In genomic region chr15:80679805-80680175, GRCh38 we compare ENCODE assay signal across 25 cellular contexts. TPM values are rescaled to one million over a fixed set of nuclear protein-coding genes. Genes with fewer than 3 reads are reported as not detected.
DNase-seq lines count a peak whose midpoint lies in the region; ATAC-seq, FAIRE-seq and TF ChIP-seq lines count a peak whose summit lies in the region.
"Had no signal": no experiment of that assay in that cellular context is flagged by ENCODE, and none has a peak within 500 bp of the region (broad histone marks: within the 10 kb centered on the region; RNA-seq: fewer than 3 reads in every experiment).

No MANE protein-coding gene starts in this region.

- peaks cover 3% of the 10 kb centered on the region for H3K4me1 Mint-ChIP-seq in activated naive CD8-positive, alpha-beta T cell treated with anti-CD3 and anti-CD28 coated beads, Interleukin-2, amount 50 U/mL, for 24 hours

- H3K4me1 ChIP-seq in RWPE2 (ENCODE audit: insufficient read depth, poor library complexity, severe bottlenecking) (peaks cover 17% of the 10 kb centered on the region), foreskin keratinocyte (peaks cover 10% of the 10 kb centered on the region), small intestine (ENCODE audit: control insufficient read depth in 2 of 2, insufficient read depth in 1 of 2, low read depth in 1 of 2, low read length in 1 of 2) (peaks cover 2 to 4% of the 10 kb centered on the region in 2 donors)
- H3K4me1 ChIP-seq: uterus had no signal

- H3K4me3 ChIP-seq in RWPE2 (ENCODE audit: severe bottlenecking): no peak overlapping the region
- H3K4me3 ChIP-seq in small intestine (ENCODE audit: low read depth in 1 of 2, low read length in 2 of 2): no peak overlapping the region
- H3K4me3 ChIP-seq: BLaER1, skin epidermis, uterus had no signal

- H3K4me3 Mint-ChIP-seq in activated naive CD8-positive, alpha-beta T cell treated with anti-CD3 and anti-CD28 coated beads, Interleukin-2, amount 50 U/mL, for 24 hours: no peak overlapping the region
- H3K4me3 Mint-ChIP-seq: activated naive CD4-positive, alpha-beta T cell treated with anti-CD3 and anti-CD28 coated beads, Interleukin-2, amount 10 ng/mL, durations not matched to agents 7 days and 5 days; dendritic cell treated with granulocyte-macrophage colony-stimulating factor and Interleukin-4, amounts not matched to agents 40 ng/mL and 50 ng/mL, for 4 days; naive thymus-derived CD4-positive, alpha-beta T cell had no signal

- peaks cover 4% of the 10 kb centered on the region for H3K9me3 Mint-ChIP-seq in activated naive CD8-positive, alpha-beta T cell treated with anti-CD3 and anti-CD28 coated beads, Interleukin-2, amount 50 U/mL, for 24 hours
- H3K9me3 Mint-ChIP-seq: activated naive CD4-positive, alpha-beta T cell treated with anti-CD3 and anti-CD28 coated beads, Interleukin-2, amount 10 ng/mL, durations not matched to agents 7 days and 5 days had no signal

- DNase-seq in DMS53 treated with DMSO at 0.1 percent for 48 hours (lab: John Stamatoyannopoulos, UW; ENCODE audit: unreplicated experiment): peak; percentile 19
- no peak for DNase-seq in RWPE2 (ENCODE audit: low spot score)
- DNase-seq in foreskin keratinocyte: no peak
- peak; percentile 85 for DNase-seq in small intestine
- no peak for DNase-seq in activated naive CD8-positive, alpha-beta T cell treated with anti-CD3 and anti-CD28 coated beads, Interleukin-2, amount 50 U/mL, for 24 hours
- DNase-seq in NCI-H2107 (lab: John Stamatoyannopoulos, UW): no peak
- DNase-seq: ACHN; activated naive CD4-positive, alpha-beta T cell treated with anti-CD3 and anti-CD28 coated beads, Interleukin-2, amount 10 ng/mL, durations not matched to agents 7 days and 5 days; GOT3; head of caudate nucleus; KBM-7; naive thymus-derived CD4-positive, alpha-beta T cell; NCI-H1436 treated with DMSO at 0.1 percent for 48 hours; NCI-H526; occipital lobe; RPMI8226; SK-N-SH; uterus; WERI-Rb-1 had no signal

- ATAC-seq in RWPE2 (ENCODE audit: low read depth) (peak; percentile 37), foreskin keratinocyte (peak; percentile 53), GM19397 (IDR thresholded peaks at IDR 0.05; ENCODE audit: unreplicated experiment) (no peak), GM19467 (IDR thresholded peaks at IDR 0.05; ENCODE audit: unreplicated experiment) (no peak)
- no peak for ATAC-seq in activated naive CD8-positive, alpha-beta T cell treated with anti-CD3 and anti-CD28 coated beads, Interleukin-2, amount 50 U/mL, for 24 hours
- ATAC-seq: naive thymus-derived CD4-positive, alpha-beta T cell had no signal

- no peaks in the 10 kb centered on the region for H3K27me3 ChIP-seq in RWPE2 (ENCODE audit: insufficient read depth, poor library complexity, severe bottlenecking)
- no peaks in the 10 kb centered on the region for H3K27me3 ChIP-seq in foreskin keratinocyte
- H3K27me3 ChIP-seq in small intestine (ENCODE audit: control insufficient read depth in 2 of 2, insufficient read depth in 2 of 2, low read length in 2 of 2): peaks cover 0 to 1% of the 10 kb centered on the region in 2 donors
- H3K27me3 ChIP-seq: BLaER1, uterus had no signal

- no peaks in the 10 kb centered on the region for H3K36me3 Mint-ChIP-seq in activated naive CD8-positive, alpha-beta T cell treated with anti-CD3 and anti-CD28 coated beads, Interleukin-2, amount 50 U/mL, for 24 hours (ENCODE audit: low read depth)
- H3K36me3 Mint-ChIP-seq: activated naive CD4-positive, alpha-beta T cell treated with anti-CD3 and anti-CD28 coated beads, Interleukin-2, amount 10 ng/mL, durations not matched to agents 7 days and 5 days; naive thymus-derived CD4-positive, alpha-beta T cell had no signal

- no peak overlapping the region for H3K27ac Mint-ChIP-seq in activated naive CD8-positive, alpha-beta T cell treated with anti-CD3 and anti-CD28 coated beads, Interleukin-2, amount 50 U/mL, for 24 hours
- H3K27ac Mint-ChIP-seq: activated naive CD4-positive, alpha-beta T cell treated with anti-CD3 and anti-CD28 coated beads, Interleukin-2, amount 10 ng/mL, durations not matched to agents 7 days and 5 days; dendritic cell treated with granulocyte-macrophage colony-stimulating factor and Interleukin-4, amounts not matched to agents 40 ng/mL and 50 ng/mL, for 4 days; naive thymus-derived CD4-positive, alpha-beta T cell had no signal

- no peak for TF ChIP-seq CTCF in RWPE2 (IDR thresholded peaks at IDR 0.05; ENCODE audit: poor library complexity, severe bottlenecking)
- TF ChIP-seq CTCF in foreskin keratinocyte (conservative IDR thresholded peaks at IDR 0.05): no peak

- H3K27ac ChIP-seq in RWPE2 (ENCODE audit: poor library complexity, severe bottlenecking) (peak overlapping the region; percentile 20), foreskin keratinocyte (peak overlapping the region; percentile 76), small intestine (ENCODE audit: low read depth in 1 of 2, low read length in 1 of 2) (peak overlapping the region; percentile 34 to 57)
- H3K27ac ChIP-seq: BLaER1, uterus, WERI-Rb-1 had no signal

- H3K27me3 Mint-ChIP-seq in activated naive CD8-positive, alpha-beta T cell treated with anti-CD3 and anti-CD28 coated beads, Interleukin-2, amount 50 U/mL, for 24 hours: peaks cover 25% of the 10 kb centered on the region

- 15 to 35% (median 17%) methylated on average over 2 of the region's 2 CpGs for WGBS in small intestine, 3 donors

- FAIRE-seq in small intestine (lab: Jason Lieb, UNC): no peak
- FAIRE-seq: D721Med had no signal

- H3K36me3 ChIP-seq in RWPE2 (ENCODE audit: low read depth): no peaks in the 10 kb centered on the region
- no peaks in the 10 kb centered on the region for H3K36me3 ChIP-seq in small intestine (ENCODE audit: control insufficient read depth in 2 of 2, insufficient read depth in 2 of 2, low read length in 2 of 2)
- H3K36me3 ChIP-seq: BLaER1, uterus, WERI-Rb-1 had no signal

- H3K9me3 ChIP-seq in RWPE2 (ENCODE audit: severe bottlenecking): no peaks in the 10 kb centered on the region
- H3K9me3 ChIP-seq in small intestine (ENCODE audit: control insufficient read depth, low read depth): no peaks in the 10 kb centered on the region
- H3K9me3 ChIP-seq: BLaER1, SK-N-SH, uterus had no signal

RNA-seq across cellular contexts. Expression of gene ABHD17C, which starts 15.3 kb away (rescaled TPM):
- total RNA-seq in foreskin keratinocyte: 18.6 and 24.8 TPM in 2 replicates
- 12.8 and 19.7 TPM in 2 replicates for polyA plus RNA-seq in foreskin keratinocyte
- polyA plus RNA-seq in small intestine: 10 to 100 TPM; 27.6 to 37.3 (median 30.4) TPM

Comparison
In these comparisons a context has a peak if more than half of its experiments do, and no peak if none do; other contexts are left out.
1. DNase-seq: peak in DMS53 treated with DMSO at 0.1 percent for 48 hours (single experiment) and small intestine (single experiment); none in RWPE2 (single experiment), foreskin keratinocyte (0 of 2), activated naive CD8-positive, alpha-beta T cell treated with anti-CD3 and anti-CD28 coated beads, Interleukin-2, amount 50 U/mL, for 24 hours (single experiment) and NCI-H2107 (single experiment).
2. ATAC-seq: peak in RWPE2 (single experiment) and foreskin keratinocyte (single experiment); none in activated naive CD8-positive, alpha-beta T cell treated with anti-CD3 and anti-CD28 coated beads, Interleukin-2, amount 50 U/mL, for 24 hours (single experiment), GM19397 (single experiment) and GM19467 (single experiment).
3. H3K27ac ChIP-seq: peak in every context shown above with its lines; median percentile 76 in foreskin keratinocyte; 46 in small intestine; 20 in RWPE2.